In the genomic region with DNA sequence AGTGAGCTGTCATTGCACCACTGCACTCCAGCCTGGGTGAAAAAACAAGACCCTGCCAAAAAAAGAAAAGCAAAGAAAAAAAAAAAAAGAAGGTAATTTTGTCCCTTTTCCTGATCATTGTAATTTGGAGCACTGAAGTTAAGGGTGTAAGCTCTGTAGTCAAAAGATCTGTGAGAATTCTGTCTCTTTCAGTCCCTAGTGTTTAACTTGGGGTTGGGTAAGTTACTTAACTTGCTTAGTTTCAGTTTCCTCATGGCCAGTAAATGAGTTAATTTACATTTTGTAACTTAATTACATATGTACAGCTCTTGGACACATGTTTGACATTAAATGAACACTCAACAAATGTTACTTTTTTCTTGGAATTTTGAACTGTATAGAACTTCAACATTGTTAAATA, we compare ENCODE assay signal across 18 cellular contexts.
A peak's percentile ranks its signal among the peaks of the same experiment; 100 is the strongest.
DNase-seq lines count a peak whose midpoint lies in the region; ATAC-seq and TF ChIP-seq lines count a peak whose summit lies in the region.
"Had no signal": no experiment of that assay in that cellular context is flagged by ENCODE, and none has a peak within 500 bp of the region (broad histone marks: within the 10 kb centered on the region; RNA-seq: fewer than 3 reads in every experiment).

No MANE protein-coding gene starts in this region.

- H3K4me1 Mint-ChIP-seq in central memory CD8-positive, alpha-beta T cell, result no peaks in the 10 kb centered on the region

- no peak for TF ChIP-seq CTCF in NB4 (IDR thresholded peaks at IDR 0.05; ENCODE audit: low read depth, low read length)

- no peaks in the 10 kb centered on the region for H3K36me3 Mint-ChIP-seq in central memory CD8-positive, alpha-beta T cell (ENCODE audit: insufficient read depth)
- H3K36me3 Mint-ChIP-seq: IgD-negative memory B cell had no signal

- peak; percentile 23 to 59 for DNase-seq in NOMO-1 (lab: John Stamatoyannopoulos, UW; ENCODE audit: unreplicated experiment in 2 of 2)
- DNase-seq in NOMO-1 treated with dmso at 0.1 percent for 144 hours (lab: John Stamatoyannopoulos, UW; ENCODE audit: unreplicated experiment), result no peak
- peak; percentile 33 for DNase-seq in NB4 (ENCODE audit: low read depth)
- DNase-seq in central memory CD8-positive, alpha-beta T cell (ENCODE audit: low spot score in 2 of 2), result no peak
- no peak for DNase-seq in C1 segment of cervical spinal cord (lab: John Stamatoyannopoulos, UW)
- DNase-seq in NCI-H146 (lab: John Stamatoyannopoulos, UW), result no peak
- DNase-seq: 8988T, COR-L47, DMS153, NCI-H1930, NCI-H2171, NCI-H82, PC-9 had no signal

- H3K9me3 Mint-ChIP-seq in central memory CD8-positive, alpha-beta T cell, result no peaks in the 10 kb centered on the region
- H3K9me3 Mint-ChIP-seq: GM23338; IgD-negative memory B cell; T-helper 1 cell treated with Interleukin-12 subunit alpha and Interleukin-12 subunit beta and Interleukin-4 antibody, amounts not matched to agents 30 μg/mL and 1 μg/mL, for 36 hours had no signal

- ATAC-seq in central memory CD8-positive, alpha-beta T cell (replicated peaks; ENCODE audit: extremely low read depth, poor library complexity, severe bottlenecking), result no peak
- ATAC-seq in GM21737 (IDR thresholded peaks at IDR 0.05; ENCODE audit: unreplicated experiment) (no peak), HG03108 (IDR thresholded peaks at IDR 0.05; ENCODE audit: unreplicated experiment) (no peak)
- ATAC-seq: GM23338 had no signal

- peak overlapping the region; percentile 44 for H3K27ac Mint-ChIP-seq in central memory CD8-positive, alpha-beta T cell (ENCODE audit: low read depth)
- H3K27ac Mint-ChIP-seq: GM23338; IgD-negative memory B cell; T-helper 1 cell treated with Interleukin-12 subunit alpha and Interleukin-12 subunit beta and Interleukin-4 antibody, amounts not matched to agents 30 μg/mL and 1 μg/mL, for 36 hours had no signal

- no peak overlapping the region for H3K4me3 Mint-ChIP-seq in central memory CD8-positive, alpha-beta T cell
- H3K4me3 Mint-ChIP-seq: GM23338; T-helper 1 cell treated with Interleukin-12 subunit alpha and Interleukin-12 subunit beta and Interleukin-4 antibody, amounts not matched to agents 30 μg/mL and 1 μg/mL, for 36 hours had no signal

- no peak overlapping the region for H3K4me3 ChIP-seq in NB4 (ENCODE audit: low read depth, low read length)
- H3K4me3 ChIP-seq: GM23338, PC-9 had no signal

- no peak for TF ChIP-seq POLR2A in NB4 (IDR thresholded peaks at IDR 0.05; ENCODE audit: extremely low read depth, insufficient read length)

- H3K27me3 Mint-ChIP-seq in central memory CD8-positive, alpha-beta T cell, result no peaks in the 10 kb centered on the region
- H3K27me3 Mint-ChIP-seq: IgD-negative memory B cell had no signal

Comparison
In these comparisons a context has a peak if more than half of its experiments do, and no peak if none do; other contexts are left out.
1. DNase-seq: peak in NOMO-1 (2 of 2) and NB4 (single experiment); none in NOMO-1 treated with dmso at 0.1 percent for 144 hours (single experiment), central memory CD8-positive, alpha-beta T cell (0 of 2), C1 segment of cervical spinal cord (0 of 14) and NCI-H146 (single experiment).